In genomic region chr13:39485314-39485700, GRCh38 we compare ENCODE assay signal across 20 cellular contexts.
A peak's percentile ranks its signal among the peaks of the same experiment; 100 is the strongest.
DNase-seq lines count a peak whose midpoint lies in the region; ATAC-seq, FAIRE-seq and TF ChIP-seq lines count a peak whose summit lies in the region.
"Had no signal": no experiment of that assay in that cellular context is flagged by ENCODE, and none has a peak within 500 bp of the region (broad histone marks: within the 10 kb centered on the region; RNA-seq: fewer than 3 reads in every experiment).

No MANE protein-coding gene starts in this region.

- H3K9me3 ChIP-seq in left ventricle myocardium inferior (replicated peaks): no peaks in the 10 kb centered on the region
- no peaks in the 10 kb centered on the region for H3K9me3 ChIP-seq in heart right ventricle
- no peaks in the 10 kb centered on the region for H3K9me3 ChIP-seq in astrocyte (ENCODE audit: insufficient read depth, low read depth, low read length)
- no peaks in the 10 kb centered on the region for H3K9me3 ChIP-seq in stomach
- H3K9me3 ChIP-seq: Caco-2 had no signal

- H3K36me3 ChIP-seq in left ventricle myocardium inferior: no peaks in the 10 kb centered on the region
- H3K36me3 ChIP-seq in heart right ventricle: no peaks in the 10 kb centered on the region
- H3K36me3 ChIP-seq in astrocyte (ENCODE audit: insufficient read depth, low read length): no peaks in the 10 kb centered on the region
- H3K36me3 ChIP-seq in stomach: no peaks in the 10 kb centered on the region

- no peaks in the 10 kb centered on the region for H3K27me3 ChIP-seq in left ventricle myocardium inferior (ENCODE audit: low read depth)
- H3K27me3 ChIP-seq in heart right ventricle: no peaks in the 10 kb centered on the region
- H3K27me3 ChIP-seq in astrocyte (ENCODE audit: insufficient read depth, low read length): no peaks in the 10 kb centered on the region
- H3K27me3 ChIP-seq in stomach: no peaks in the 10 kb centered on the region
- H3K27me3 ChIP-seq in dorsolateral prefrontal cortex: no peaks in the 10 kb centered on the region

- H3K9ac ChIP-seq in astrocyte (ENCODE audit: low read length): no peak overlapping the region
- H3K9ac ChIP-seq: KMS-11 had no signal

- no peak for TF ChIP-seq EP300 in stomach (IDR thresholded peaks at IDR 0.05)

- DNase-seq in left ventricle myocardium inferior (no peak), heart right ventricle (no peak), astrocyte (ENCODE audit: low read depth) (peak; percentile 59), fibroblast of pulmonary artery (ENCODE audit: low read depth) (peak; percentile 36), stomach (no peak), dorsolateral prefrontal cortex (no peak)
- DNase-seq: 8988T, Caco-2, DMS53, H9, MM.1S, NCI-H1105 treated with DMSO at 0.1 percent for 48 hours, NCI-H187, Right ventricle myocardium superior had no signal

- H3K79me2 ChIP-seq in astrocyte (ENCODE audit: insufficient read depth, low read length): no peaks in the 10 kb centered on the region

- H3K4me1 ChIP-seq in left ventricle myocardium inferior (peaks cover 81% of the 10 kb centered on the region), heart right ventricle (peaks cover 0 to 82% (median 48%) of the 10 kb centered on the region in 9 donors), astrocyte (ENCODE audit: insufficient read depth, low read length) (peaks cover 21% of the 10 kb centered on the region), stomach (no peaks in the 10 kb centered on the region)
- H3K4me1 ChIP-seq: Caco-2 had no signal

- H3K4me1 Mint-ChIP-seq in astrocyte (ENCODE audit: low read depth, unreplicated experiment): peaks cover 11% of the 10 kb centered on the region

- TF ChIP-seq CTCF in left ventricle myocardium inferior (IDR thresholded peaks at IDR 0.05; ENCODE audit: borderline replicate concordance) (no peak), heart right ventricle (IDR thresholded peaks at IDR 0.05) (no peak), astrocyte (IDR thresholded peaks at IDR 0.05; ENCODE audit: insufficient read depth, low read depth, low read length) (no peak), fibroblast of pulmonary artery (IDR thresholded peaks at IDR 0.05; ENCODE audit: low read length, missing control alignments) (no peak), stomach (IDR thresholded peaks at IDR 0.05) (no peak), dorsolateral prefrontal cortex (IDR thresholded peaks at IDR 0.05 in 54 of 56, conservative IDR thresholded peaks at IDR 0.05 in 2 of 56; ENCODE audit: low read depth in 1 of 56, partially characterized antibody in 56 of 56) (no peak)

- no peak for FAIRE-seq in astrocyte (lab: Jason Lieb, UNC)
- FAIRE-seq: G401.6, GM12891 had no signal

- H3K27me3 Mint-ChIP-seq in astrocyte (ENCODE audit: low read depth, unreplicated experiment): no peaks in the 10 kb centered on the region

- no peak overlapping the region for H3K4me3 Mint-ChIP-seq in astrocyte (ENCODE audit: unreplicated experiment)
- H3K4me3 Mint-ChIP-seq: H9 had no signal

- H4K20me1 ChIP-seq in astrocyte (ENCODE audit: insufficient read depth, low read length): no peaks in the 10 kb centered on the region

- H3K36me3 Mint-ChIP-seq in astrocyte (ENCODE audit: low read depth, unreplicated experiment): no peaks in the 10 kb centered on the region

- H3K9me3 Mint-ChIP-seq in astrocyte (ENCODE audit: unreplicated experiment): no peaks in the 10 kb centered on the region
- H3K9me3 Mint-ChIP-seq: H9 had no signal

- TF ChIP-seq POLR2A in stomach (IDR thresholded peaks at IDR 0.05): no peak

- no peak overlapping the region for H3K27ac Mint-ChIP-seq in astrocyte (ENCODE audit: unreplicated experiment)

- H3K4me2 ChIP-seq in astrocyte (ENCODE audit: low read length): peak overlapping the region; percentile 52
- H3K4me2 ChIP-seq: KMS-11 had no signal

- peak overlapping the region; percentile 28 for H3K27ac ChIP-seq in left ventricle myocardium inferior (replicated peaks)
- peak overlapping the region in 1 of 10 donors; percentile 1 for H3K27ac ChIP-seq in heart right ventricle
- H3K27ac ChIP-seq in astrocyte (ENCODE audit: low read depth, low read length): peak overlapping the region; percentile 34
- no peak overlapping the region for H3K27ac ChIP-seq in stomach
- H3K27ac ChIP-seq in dorsolateral prefrontal cortex: no peak overlapping the region
- H3K27ac ChIP-seq: KMS-11 had no signal

- ATAC-seq in heart right ventricle: no peak
- no peak for ATAC-seq in GM21786 (IDR thresholded peaks at IDR 0.05; ENCODE audit: unreplicated experiment)
- ATAC-seq in GM19452 (IDR thresholded peaks at IDR 0.05; ENCODE audit: unreplicated experiment): no peak
- ATAC-seq: Panc1 had no signal

- no peak overlapping the region for H2AFZ ChIP-seq in astrocyte (ENCODE audit: low read depth, low read length)

- no peak overlapping the region for H3K4me3 ChIP-seq in left ventricle myocardium inferior
- H3K4me3 ChIP-seq in heart right ventricle: no peak overlapping the region
- no peak overlapping the region for H3K4me3 ChIP-seq in astrocyte (ENCODE audit: insufficient read depth, low read depth, low read length)
- H3K4me3 ChIP-seq in fibroblast of pulmonary artery (replicated peaks; ENCODE audit: low read depth, low read length): no peak overlapping the region
- no peak overlapping the region for H3K4me3 ChIP-seq in stomach
- H3K4me3 ChIP-seq in dorsolateral prefrontal cortex: no peak overlapping the region

- intact Hi-C loops in left ventricle myocardium inferior (cut with micrococcal nuclease): no loop called here
- intact Hi-C loops in heart right ventricle (cut with DNase I): no loop called here
- intact Hi-C loops in stomach (cut with DNase I; ENCODE audit: low total_unique reads): no loop called here
- intact Hi-C loops in dorsolateral prefrontal cortex (cut with DNase I): no loop called here

Comparison
In these comparisons a context has a peak if more than half of its experiments do, and no peak if none do; other contexts are left out.
1. DNase-seq: peak in astrocyte (single experiment) and fibroblast of pulmonary artery (single experiment); none in left ventricle myocardium inferior (single experiment), heart right ventricle (0 of 2), stomach (single experiment) and dorsolateral prefrontal cortex (0 of 10).
2. H3K27ac ChIP-seq: peak in left ventricle myocardium inferior (single experiment) and astrocyte (single experiment); none in stomach (0 of 5) and dorsolateral prefrontal cortex (0 of 59).